ENCODE assay signal across 14 cellular contexts in the genomic region with DNA sequence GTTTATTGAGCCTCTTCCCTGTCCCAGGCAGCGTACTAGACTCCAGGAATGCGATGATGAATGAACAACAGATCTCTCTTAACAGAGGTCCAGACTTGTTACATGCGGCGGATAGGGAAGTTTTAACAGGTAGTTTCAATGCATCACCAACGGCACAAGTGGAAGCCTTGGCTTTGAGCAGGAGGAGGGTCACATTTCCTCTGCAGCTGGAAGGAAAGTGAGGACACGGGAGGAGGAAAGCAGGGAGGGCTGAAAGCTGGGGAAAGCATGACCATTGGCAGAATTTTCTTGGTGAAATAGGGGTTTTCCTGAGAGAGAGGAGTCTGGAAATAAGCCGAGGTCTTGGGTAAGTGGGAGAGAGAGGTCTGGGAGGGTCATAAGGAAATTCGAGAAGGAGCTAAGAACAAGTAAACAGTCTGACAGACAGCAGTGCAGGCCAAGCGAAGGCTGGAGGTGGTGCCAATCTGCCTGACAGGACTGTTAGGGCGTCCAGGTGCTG. TPM values are rescaled to one million over a fixed set of nuclear protein-coding genes. Genes with fewer than 3 reads are reported as not detected.
DNase-seq lines count a peak whose midpoint lies in the region; ATAC-seq, FAIRE-seq and TF ChIP-seq lines count a peak whose summit lies in the region.
"Had no signal": no experiment of that assay in that cellular context is flagged by ENCODE, and none has a peak within 500 bp of the region (broad histone marks: within the 10 kb centered on the region; RNA-seq: fewer than 3 reads in every experiment).

No MANE protein-coding gene starts in this region.

- peak overlapping the region; percentile 46 for H2AFZ ChIP-seq in IMR-90 (replicated peaks; ENCODE audit: low read length, poor library complexity)

- H4K20me1 ChIP-seq in IMR-90 (ENCODE audit: insufficient read depth, low read length), result no peaks in the 10 kb centered on the region

- BruUV-seq in IMR-90 (replicated peaks; lab: Mats Ljungman, UMichigan), result no TSS peak

- CTCF ChIA-PET in IMR-90 (lab: Yijun Ruan, JAX), result interaction anchor here (0.7 kb wide), 1 partner anchor 10 kb away, joined by 3 read pairs; no protein-coding TSS in a partner anchor

- 30% methylated on average over 2 of the region's 10 CpGs; no CpG with 5 or more reads in 1 of the 2 experiments for WGBS in IMR-90 (ENCODE audit: extremely low coverage in 2 of 2, insufficient read length in 1 of 2), 2 experiments

- H3K14ac ChIP-seq in IMR-90 (replicated peaks; ENCODE audit: low read depth, low read length), result no peak overlapping the region

- H3K36me3 ChIP-seq in IMR-90 (ENCODE audit: control insufficient read depth, insufficient read depth, low read length) (no peaks in the 10 kb centered on the region), left ventricle myocardium inferior (no peaks in the 10 kb centered on the region)

- no peak overlapping the region for H2BK120ac ChIP-seq in IMR-90 (ENCODE audit: low read depth, low read length)

- no peak overlapping the region for H2BK20ac ChIP-seq in IMR-90 (ENCODE audit: low read depth, low read length)

- POLR2A ChIA-PET in IMR-90 (lab: Charles Lee; ENCODE audit: unreplicated experiment), result no interaction called here

- H3K18ac ChIP-seq in IMR-90 (ENCODE audit: low read depth, low read length), result no peak overlapping the region

- no peak overlapping the region for H4K5ac ChIP-seq in IMR-90 (ENCODE audit: low read depth, low read length)

- no peaks in the 10 kb centered on the region for H3K9me1 ChIP-seq in IMR-90 (ENCODE audit: insufficient read depth, low read length)

- no peaks in the 10 kb centered on the region for H3K79me1 ChIP-seq in IMR-90 (ENCODE audit: low read depth in 1 of 2, low read length in 2 of 2)

- no peak overlapping the region for H3K9ac ChIP-seq in IMR-90 (ENCODE audit: low read depth, low read length)

- no peak overlapping the region for H4K8ac ChIP-seq in IMR-90 (ENCODE audit: low read depth in 2 of 2, low read length in 2 of 2)

- H2AK5ac ChIP-seq in IMR-90 (ENCODE audit: low read depth, low read length), result no peak overlapping the region

- TF ChIP-seq POLR2A in IMR-90 (IDR thresholded peaks at IDR 0.05; ENCODE audit: low read depth, low read length), result no peak
- no peak for TF ChIP-seq POLR2A in H54 (IDR thresholded peaks at IDR 0.05; ENCODE audit: low read depth, low read length)

- H3K27me3 ChIP-seq in IMR-90 (ENCODE audit: control insufficient read depth, insufficient read depth, low read length), result no peaks in the 10 kb centered on the region; the same call in 1 of the 2 replicates
- no peaks in the 10 kb centered on the region for H3K27me3 ChIP-seq in left ventricle myocardium inferior (ENCODE audit: low read depth)

- H3K4me1 ChIP-seq in IMR-90 (ENCODE audit: control insufficient read depth, insufficient read depth, low read length), result peaks cover 4% of the 10 kb centered on the region; the same call in 1 of the 2 replicates
- H3K4me1 ChIP-seq in left ventricle myocardium inferior, result peaks cover 27% of the 10 kb centered on the region

- no peak overlapping the region for H3K4me3 ChIP-seq in IMR-90 (ENCODE audit: insufficient read depth, low read depth, low read length)
- H3K4me3 ChIP-seq in left ventricle myocardium inferior, result no peak overlapping the region
- no peak overlapping the region for H3K4me3 ChIP-seq in skeletal muscle cell (ENCODE audit: low read depth, low read length)

- H2BK15ac ChIP-seq in IMR-90 (ENCODE audit: low read depth, low read length), result no peak overlapping the region

- no peak overlapping the region for H4K91ac ChIP-seq in IMR-90 (ENCODE audit: insufficient read depth, low read depth, low read length)

- no peak for TF ChIP-seq RAD21 in IMR-90 (IDR thresholded peaks at IDR 0.05; ENCODE audit: low read length)

- H3K9me3 ChIP-seq in IMR-90 (ENCODE audit: control insufficient read depth, insufficient read depth, low read length) (no peaks in the 10 kb centered on the region), left ventricle myocardium inferior (replicated peaks) (no peaks in the 10 kb centered on the region)

- H3K56ac ChIP-seq in IMR-90 (ENCODE audit: extremely low read depth, insufficient read depth, low read length), result no peak overlapping the region

- peak; percentile 81 for DNase-seq in IMR-90
- DNase-seq in left ventricle myocardium inferior, result peak; percentile 18
- DNase-seq in skeletal muscle cell (ENCODE audit: low read depth), result peak; percentile 59
- no peak for DNase-seq in H54 (ENCODE audit: insufficient read length, low spot score)
- no peak for DNase-seq in NCI-H1048 (lab: John Stamatoyannopoulos, UW)
- no peak for DNase-seq in KG1 (lab: John Stamatoyannopoulos, UW)
- no peak for DNase-seq in NCI-H1092 (lab: John Stamatoyannopoulos, UW)
- DNase-seq: activated CD8-positive, alpha-beta T cell treated with anti-CD3 and anti-CD28 coated beads, Interleukin-2, amount 10 ng/mL, durations not matched to agents 7 days and 5 days; CD4-positive, alpha-beta T cell; NCI-H226; stimulated activated CD4-positive, alpha-beta T cell treated with anti-CD3 and anti-CD28 coated beads, Interleukin-4, amount 100 ng/mL, for 4 hours; stimulated activated naive CD8-positive, alpha-beta T cell treated with anti-CD3 and anti-CD28 coated beads, Interleukin-15, Interleukin-2, amounts not matched to agents 100 U/mL and 50 U/mL, for 24 hours had no signal

- H2BK5ac ChIP-seq in IMR-90 (ENCODE audit: low read depth, low read length, poor library complexity, severe bottlenecking), result no peak overlapping the region

- H3K4me2 ChIP-seq in IMR-90 (ENCODE audit: low read depth, low read length), result no peak overlapping the region

- in situ Hi-C loops in IMR-90 (cut with MboI; ENCODE audit: low sequenced_read_pairs), result no loop called here

- ATAC-seq in IMR-90 (ENCODE audit: low read depth), result no peak
- ATAC-seq: activated CD8-positive, alpha-beta T cell treated with anti-CD3 and anti-CD28 coated beads, Interleukin-2, amount 10 ng/mL, durations not matched to agents 7 days and 5 days; stimulated activated naive CD8-positive, alpha-beta T cell treated with anti-CD3 and anti-CD28 coated beads, Interleukin-15, Interleukin-2, amounts not matched to agents 100 U/mL and 50 U/mL, for 24 hours had no signal

- TF ChIP-seq CTCF in IMR-90 (conservative IDR thresholded peaks at IDR 0.05; ENCODE audit: low read depth, low read length) (no peak), VCaP (conservative IDR thresholded peaks at IDR 0.05) (no peak), left ventricle myocardium inferior (IDR thresholded peaks at IDR 0.05; ENCODE audit: borderline replicate concordance) (no peak)

- intact Hi-C loops in IMR-90 (cut with micrococcal nuclease), result no loop called here
- intact Hi-C loops in left ventricle myocardium inferior (cut with micrococcal nuclease), result no loop called here

- H3K27ac ChIP-seq in IMR-90 (ENCODE audit: insufficient read depth, low read length) (no peak overlapping the region), VCaP (0 out of 2 replicates have a peak overlapping the region, but pooled peaks have one; percentile 8), left ventricle myocardium inferior (replicated peaks) (peak overlapping the region; percentile 73)
- H3K27ac ChIP-seq: HL-60 had no signal

- no peak overlapping the region for H3K4ac ChIP-seq in IMR-90 (ENCODE audit: low read depth, low read length)

- FAIRE-seq in H54 (lab: Jason Lieb, UNC), result no peak

- dilution Hi-C loops in IMR-90 (cut with HindIII; ENCODE audit: low sequenced_read_pairs, unreplicated experiment), result no loop called here

- H2AK9ac ChIP-seq in IMR-90 (replicated peaks; ENCODE audit: low read depth, low read length, poor library complexity), result no peak overlapping the region

- H3K23ac ChIP-seq in IMR-90 (ENCODE audit: low read depth, low read length), result no peak overlapping the region

TF ChIP-seq in IMR-90, 13 proteins besides CTCF, POLR2A, EP300 and RAD21:
- TF ChIP-seq MAZ (IDR thresholded peaks at IDR 0.05; ENCODE audit: borderline replicate concordance, low read depth, low read length) (no peak), MAFK (IDR thresholded peaks at IDR 0.05; ENCODE audit: low read depth, low read length) (no peak), RCOR1 (IDR thresholded peaks at IDR 0.05; ENCODE audit: insufficient replicate concordance, low read length) (no peak), RFX5 (IDR thresholded peaks at IDR 0.05; ENCODE audit: low read depth, low read length) (no peak), NFE2L2 (IDR thresholded peaks at IDR 0.05; ENCODE audit: low read depth, low read length) (no peak), MXI1 (IDR thresholded peaks at IDR 0.05; ENCODE audit: borderline replicate concordance, low read depth, low read length) (no peak), FOS (IDR thresholded peaks at IDR 0.05; ENCODE audit: low read depth, low read length) (no peak)
- TF ChIP-seq, protein P1, sequence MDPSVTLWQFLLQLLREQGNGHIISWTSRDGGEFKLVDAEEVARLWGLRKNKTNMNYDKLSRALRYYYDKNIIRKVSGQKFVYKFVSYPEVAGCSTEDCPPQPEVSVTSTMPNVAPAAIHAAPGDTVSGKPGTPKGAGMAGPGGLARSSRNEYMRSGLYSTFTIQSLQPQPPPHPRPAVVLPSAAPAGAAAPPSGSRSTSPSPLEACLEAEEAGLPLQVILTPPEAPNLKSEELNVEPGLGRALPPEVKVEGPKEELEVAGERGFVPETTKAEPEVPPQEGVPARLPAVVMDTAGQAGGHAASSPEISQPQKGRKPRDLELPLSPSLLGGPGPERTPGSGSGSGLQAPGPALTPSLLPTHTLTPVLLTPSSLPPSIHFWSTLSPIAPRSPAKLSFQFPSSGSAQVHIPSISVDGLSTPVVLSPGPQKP (IDR thresholded peaks at IDR 0.05; ENCODE audit: borderline replicate concordance, low read depth, low read length), result no peak

RNA-seq across cellular contexts. Expression of a gene that starts 15.4 kb away (rescaled TPM):
- 0.72 and 1.1 TPM in 2 replicates for total RNA-seq in IMR-90 (2012; rRNA removed)
- polyA plus RNA-seq in IMR-90 (2012; rRNA removed), result 3.8 and 5.2 TPM in 2 replicates
- polyA plus RNA-seq in IMR-90 (2012; cell fraction: cytosol; rRNA removed), result 0.64 and 1.6 TPM in 2 replicates
- polyA plus RNA-seq in IMR-90 (2012; cell fraction: nucleus; rRNA removed; ENCODE audit: low replicate concordance), result 5.6 and 8.7 TPM in 2 replicates
- 33.4 TPM for total RNA-seq in left ventricle myocardium inferior
- total RNA-seq: activated CD8-positive, alpha-beta T cell treated with anti-CD3 and anti-CD28 coated beads, Interleukin-2, amount 10 ng/mL, durations not matched to agents 7 days and 5 days; CD4-positive, alpha-beta T cell had no signal

Comparison
In these comparisons a context has a peak if more than half of its experiments do, and no peak if none do; other contexts are left out.
1. DNase-seq: peak in IMR-90 (single experiment), left ventricle myocardium inferior (single experiment) and skeletal muscle cell (single experiment); none in H54 (single experiment), NCI-H1048 (single experiment), KG1 (single experiment) and NCI-H1092 (single experiment).
2. RNA of a gene that starts 15.4 kb away (total RNA-seq): 33.4 TPM in left ventricle myocardium inferior (single experiment); 0.72 to 1.1 TPM in IMR-90; every median in the first group is over 10 times any median in the second.